8 cellular contexts compared by ENCODE assay signal in genomic region chr15:85047271-85047948, GRCh38.
DNase-seq lines count a peak whose midpoint lies in the region; ATAC-seq, FAIRE-seq and TF ChIP-seq lines count a peak whose summit lies in the region.

No MANE protein-coding gene starts in this region.

- 63 to 66% methylated on average over 7 of the region's 7 CpGs for WGBS in thyroid gland, 2 donors

- peak overlapping the region; percentile 50 for H3K27ac Mint-ChIP-seq in activated T-helper 17 cell treated with anti-CD3 and anti-CD28 coated beads, Interleukin-2, amount 50 U/mL, for 72 hours

- intact Hi-C loops in thyroid gland (cut with DNase I): no loop called here

- TF ChIP-seq POLR2A in thyroid gland (IDR thresholded peaks at IDR 0.05): no peak
- TF ChIP-seq POLR2A in GM12892 (IDR thresholded peaks at IDR 0.05; ENCODE audit: low read depth, low read length): no peak

- H3K9me3 Mint-ChIP-seq in activated T-helper 17 cell treated with anti-CD3 and anti-CD28 coated beads, Interleukin-2, amount 50 U/mL, for 72 hours: no peaks in the 10 kb centered on the region

- no peaks in the 10 kb centered on the region for H3K36me3 ChIP-seq in thyroid gland

- H3K4me3 Mint-ChIP-seq in activated T-helper 17 cell treated with anti-CD3 and anti-CD28 coated beads, Interleukin-2, amount 50 U/mL, for 72 hours: no peak overlapping the region

- H3K4me3 ChIP-seq in AG10803 (ENCODE audit: low read length) (no peak overlapping the region), thyroid gland (replicated peaks in 1 of 3) (no peak overlapping the region)

- no peaks in the 10 kb centered on the region for H3K36me3 Mint-ChIP-seq in activated T-helper 17 cell treated with anti-CD3 and anti-CD28 coated beads, Interleukin-2, amount 50 U/mL, for 72 hours (ENCODE audit: low read depth)

- ATAC-seq in HG03139 (IDR thresholded peaks at IDR 0.05; ENCODE audit: unreplicated experiment): peak; percentile 60
- ATAC-seq in activated T-helper 17 cell treated with anti-CD3 and anti-CD28 coated beads, Interleukin-2, amount 50 U/mL, for 72 hours (replicated peaks): peak; percentile 46

- no peak for FAIRE-seq in GM12892 (lab: Jason Lieb, UNC)

- H3K27ac ChIP-seq in thyroid gland: peak overlapping the region in 1 of 3 donors; percentile 45

- peaks cover 0 to 21% of the 10 kb centered on the region in 2 donors for H3K4me1 ChIP-seq in thyroid gland

- no peaks in the 10 kb centered on the region for H3K27me3 Mint-ChIP-seq in activated T-helper 17 cell treated with anti-CD3 and anti-CD28 coated beads, Interleukin-2, amount 50 U/mL, for 72 hours

- DNase-seq in AG10803 (ENCODE audit: low read depth) (peak; percentile 83), islet precursor cell (peak; percentile 70), thyroid gland (peak; percentile 3 to 6), GM12892 (ENCODE audit: insufficient read length) (no peak), epidermal melanocyte (ENCODE audit: insufficient read length, low spot score) (no peak), ecto neural progenitor cell (ENCODE audit: low spot score) (no peak)

- H3K4me1 Mint-ChIP-seq in activated T-helper 17 cell treated with anti-CD3 and anti-CD28 coated beads, Interleukin-2, amount 50 U/mL, for 72 hours: peaks cover 28% of the 10 kb centered on the region

- TF ChIP-seq CTCF in AG10803 (conservative IDR thresholded peaks at IDR 0.05; ENCODE audit: low read length) (no peak), thyroid gland (IDR thresholded peaks at IDR 0.05) (no peak)

- no peaks in the 10 kb centered on the region for H3K27me3 ChIP-seq in thyroid gland

- H3K9me3 ChIP-seq in thyroid gland: no peaks in the 10 kb centered on the region

Comparison
In these comparisons a context has a peak if more than half of its experiments do, and no peak if none do; other contexts are left out.
1. DNase-seq: peak in AG10803 (single experiment), islet precursor cell (single experiment) and thyroid gland (2 of 2); none in GM12892 (single experiment), epidermal melanocyte (single experiment) and ecto neural progenitor cell (single experiment).